21 cellular contexts compared by ENCODE assay signal in the genomic region with DNA sequence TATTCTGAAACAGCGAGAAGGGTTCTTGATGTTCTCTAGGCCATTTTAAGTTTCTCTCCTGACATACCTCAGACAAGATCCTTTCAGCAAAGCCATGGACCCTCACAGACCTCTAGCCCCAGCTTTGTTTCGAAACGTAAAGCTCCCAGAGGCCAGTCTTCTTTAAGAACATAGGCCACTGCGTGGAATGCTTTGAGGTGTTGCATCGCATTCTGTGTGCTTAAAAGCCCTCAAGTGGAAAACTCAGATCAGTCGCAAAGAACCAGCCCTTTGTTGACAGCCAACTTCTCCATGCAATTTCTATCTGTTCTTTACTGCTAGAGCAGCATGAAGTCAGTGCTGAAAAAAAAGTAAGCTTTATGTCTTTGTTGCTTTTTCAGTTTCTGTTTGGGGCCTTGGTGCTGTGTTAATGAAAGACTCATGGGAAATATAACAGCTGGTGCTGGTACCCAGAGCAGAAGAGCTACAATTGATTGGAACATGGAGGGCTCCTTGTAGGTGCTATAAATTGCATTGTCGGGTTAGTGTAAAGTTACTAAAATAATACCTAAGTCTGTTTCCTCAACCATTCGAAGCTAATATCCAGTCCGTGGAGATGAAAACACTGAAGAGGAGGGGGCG.
DNase-seq lines count a peak whose midpoint lies in the region; ATAC-seq and TF ChIP-seq lines count a peak whose summit lies in the region.
"Had no signal": no experiment of that assay in that cellular context is flagged by ENCODE, and none has a peak within 500 bp of the region (broad histone marks: within the 10 kb centered on the region; RNA-seq: fewer than 3 reads in every experiment).

No MANE protein-coding gene starts in this region.

- no peaks in the 10 kb centered on the region for H3K36me3 ChIP-seq in naive thymus-derived CD4-positive, alpha-beta T cell (ENCODE audit: control insufficient read depth in 2 of 3, insufficient read depth in 3 of 3, low read length in 3 of 3)
- no peaks in the 10 kb centered on the region for H3K36me3 ChIP-seq in tibial nerve
- H3K36me3 ChIP-seq: sigmoid colon, thoracic aorta, WERI-Rb-1 had no signal

- peak overlapping the region; percentile 27 for H3K4me3 Mint-ChIP-seq in T-helper 1 cell treated with Interleukin-12 subunit alpha and Interleukin-12 subunit beta and Interleukin-4 antibody, amounts not matched to agents 30 μg/mL and 1 μg/mL, for 36 hours
- H3K4me3 Mint-ChIP-seq in H9 = no peak overlapping the region
- peak overlapping the region in 8 of 10 donors; percentile 28 to 72 (median 50) for H3K4me3 Mint-ChIP-seq in naive thymus-derived CD4-positive, alpha-beta T cell
- H3K4me3 Mint-ChIP-seq: CD14-positive monocyte had no signal

- H3K4me1 ChIP-seq in H9 (ENCODE audit: insufficient read depth, low read length) = peaks cover 5% of the 10 kb centered on the region; the same call in 1 of the 2 replicates
- H3K4me1 ChIP-seq in naive thymus-derived CD4-positive, alpha-beta T cell (ENCODE audit: control insufficient read depth in 2 of 2, insufficient read depth in 2 of 2, low read length in 2 of 2) = no peaks in the 10 kb centered on the region
- H3K4me1 ChIP-seq in tibial nerve = peaks cover 0 to 8% (median 0%) of the 10 kb centered on the region in 4 donors
- H3K4me1 ChIP-seq: sigmoid colon had no signal

- H3K18ac ChIP-seq in H9 (ENCODE audit: insufficient read length, low read depth, low read length) = no peak overlapping the region

- no peak overlapping the region for H2BK20ac ChIP-seq in H9 (ENCODE audit: low read depth, low read length, poor library complexity, severe bottlenecking)

- no peak overlapping the region for H4K8ac ChIP-seq in H9 (replicated peaks; ENCODE audit: insufficient read length, low read depth, low read length)

- TF ChIP-seq POLR2A in tibial nerve (IDR thresholded peaks at IDR 0.05) = no peak

- no peaks in the 10 kb centered on the region for H3K79me1 ChIP-seq in H9 (ENCODE audit: insufficient read depth, low read depth, low read length, poor library complexity, severe bottlenecking)

- H3K56ac ChIP-seq in H9 (ENCODE audit: insufficient read length, low read depth, low read length) = no peak overlapping the region

- H3K14ac ChIP-seq in H9 (ENCODE audit: insufficient read depth, low read length) = no peak overlapping the region

- H4K20me1 ChIP-seq in H9 (ENCODE audit: control insufficient read depth, insufficient read depth, insufficient read length) = no peaks in the 10 kb centered on the region

- H3K27me3 Mint-ChIP-seq in T-helper 1 cell treated with Interleukin-12 subunit alpha and Interleukin-12 subunit beta and Interleukin-4 antibody, amounts not matched to agents 30 μg/mL and 1 μg/mL, for 36 hours (ENCODE audit: low read depth) = no peaks in the 10 kb centered on the region
- peaks cover 3% of the 10 kb centered on the region for H3K27me3 Mint-ChIP-seq in H9 (ENCODE audit: low read depth)
- H3K27me3 Mint-ChIP-seq in naive thymus-derived CD4-positive, alpha-beta T cell = no peaks in the 10 kb centered on the region

- no peak overlapping the region for H4K5ac ChIP-seq in H9 (ENCODE audit: insufficient read length, low read depth, low read length)

- no peak overlapping the region for H3K4me3 ChIP-seq in naive thymus-derived CD4-positive, alpha-beta T cell (ENCODE audit: low read length)
- no peak overlapping the region for H3K4me3 ChIP-seq in tibial nerve
- H3K4me3 ChIP-seq: sigmoid colon, thoracic aorta had no signal

- CTCF ChIA-PET in naive thymus-derived CD4-positive, alpha-beta T cell (lab: Charles Lee) = interaction anchor here (1.0 to 1.7 kb wide), 3 partner anchors 13 to 624 kb away, joined by 3 to 5 read pairs (median 4); partner anchors contain the start of gene MDN1

- H3K9me3 Mint-ChIP-seq in T-helper 1 cell treated with Interleukin-12 subunit alpha and Interleukin-12 subunit beta and Interleukin-4 antibody, amounts not matched to agents 30 μg/mL and 1 μg/mL, for 36 hours = peaks cover 9% of the 10 kb centered on the region
- H3K9me3 Mint-ChIP-seq in H9 = no peaks in the 10 kb centered on the region; a peak in 1 of 5 replicates
- H3K9me3 Mint-ChIP-seq in activated naive CD4-positive, alpha-beta T cell treated with anti-CD3 and anti-CD28 coated beads, Interleukin-2, amount 50 U/mL, for 72 hours = no peaks in the 10 kb centered on the region
- H3K9me3 Mint-ChIP-seq in naive thymus-derived CD4-positive, alpha-beta T cell = peaks cover 0 to 7% (median 0%) of the 10 kb centered on the region in 11 donors
- H3K9me3 Mint-ChIP-seq: brain had no signal

- no peak overlapping the region for H2AK5ac ChIP-seq in H9 (ENCODE audit: insufficient read length, low read length)

- DNase-seq in T-helper 1 cell = no peak
- DNase-seq in H9 = no peak
- DNase-seq in activated naive CD4-positive, alpha-beta T cell treated with anti-CD3 and anti-CD28 coated beads, Interleukin-2, amount 50 U/mL, for 72 hours (ENCODE audit: low spot score in 2 of 2) = no peak
- peak in 1 of 9 donors; percentile 9 for DNase-seq in naive thymus-derived CD4-positive, alpha-beta T cell
- no peak for DNase-seq in tibial nerve (ENCODE audit: low spot score in 2 of 2)
- DNase-seq: 8988T; cortex of kidney; mesenchymal stem cell; NCI-H1417; NCI-H226; nucleus accumbens; sigmoid colon; stimulated activated CD4-positive, alpha-beta T cell treated with anti-CD3 and anti-CD28 coated beads, Interleukin-2, amount 100 ng/mL, for 48 hours; WERI-Rb-1 had no signal

- no peak overlapping the region for H3K4ac ChIP-seq in H9 (ENCODE audit: low read depth, low read length)

- H3K79me2 ChIP-seq in H9 (ENCODE audit: insufficient read depth, low read length) = no peaks in the 10 kb centered on the region

- no peak overlapping the region for H2BK15ac ChIP-seq in H9 (ENCODE audit: low read depth, low read length)

- H3K27ac Mint-ChIP-seq in T-helper 1 cell treated with Interleukin-12 subunit alpha and Interleukin-12 subunit beta and Interleukin-4 antibody, amounts not matched to agents 30 μg/mL and 1 μg/mL, for 36 hours = peak overlapping the region; percentile 38
- H3K27ac Mint-ChIP-seq in H9 = no peak overlapping the region
- H3K27ac Mint-ChIP-seq in activated naive CD4-positive, alpha-beta T cell treated with anti-CD3 and anti-CD28 coated beads, Interleukin-2, amount 50 U/mL, for 72 hours = peak overlapping the region; percentile 65 to 92
- H3K27ac Mint-ChIP-seq in naive thymus-derived CD4-positive, alpha-beta T cell = peak overlapping the region in 5 of 9 donors; percentile 25 to 78 (median 62)
- H3K27ac Mint-ChIP-seq: CD14-positive monocyte had no signal

- peak overlapping the region; percentile 36 for H2AFZ ChIP-seq in H9 (ENCODE audit: low read length)

- peaks cover 8% of the 10 kb centered on the region for H3K36me3 Mint-ChIP-seq in T-helper 1 cell treated with Interleukin-12 subunit alpha and Interleukin-12 subunit beta and Interleukin-4 antibody, amounts not matched to agents 30 μg/mL and 1 μg/mL, for 36 hours (ENCODE audit: low read depth)
- no peaks in the 10 kb centered on the region for H3K36me3 Mint-ChIP-seq in H9 (ENCODE audit: insufficient read depth in 1 of 3, low read depth in 3 of 3)
- peaks cover 4 to 7% of the 10 kb centered on the region in 2 donors for H3K36me3 Mint-ChIP-seq in activated naive CD4-positive, alpha-beta T cell treated with anti-CD3 and anti-CD28 coated beads, Interleukin-2, amount 50 U/mL, for 72 hours
- H3K36me3 Mint-ChIP-seq in naive thymus-derived CD4-positive, alpha-beta T cell = peaks cover 0 to 13% (median 0%) of the 10 kb centered on the region in 5 donors
- H3K36me3 Mint-ChIP-seq: brain, CD14-positive monocyte had no signal

- intact Hi-C loops in naive thymus-derived CD4-positive, alpha-beta T cell (cut with micrococcal nuclease) = loop anchor here (1.0 to 2.0 kb wide), 3 partner anchors 12 to 29 kb away; no protein-coding TSS in a partner anchor

- TF ChIP-seq CTCF in H9 (conservative IDR thresholded peaks at IDR 0.05) (no peak), tibial nerve (IDR thresholded peaks at IDR 0.05) (no peak)

- no peak for TF ChIP-seq EP300 in tibial nerve (IDR thresholded peaks at IDR 0.05)

- no peak overlapping the region for H3K9ac ChIP-seq in H9 (ENCODE audit: extremely low read depth, insufficient read length, low read length)

- no peak overlapping the region for H3T11ph ChIP-seq in H9 (ENCODE audit: low read length)

- WGBS in H9 (ENCODE audit: extremely low coverage, insufficient read length, low lambda C conversion rate) = no CpG with 5 or more reads among the region's 10 CpGs
- whole genome bisulfite sequencing in tibial nerve, 2 donors = 58 to 60% methylated on average over 10 of the region's 10 CpGs

- H3K27ac ChIP-seq in H9 (ENCODE audit: insufficient read length, low read depth, low read length) (no peak overlapping the region), tibial nerve (no peak overlapping the region)
- H3K27ac ChIP-seq in naive thymus-derived CD4-positive, alpha-beta T cell (ENCODE audit: low read depth, low read length) = no peak overlapping the region
- H3K27ac ChIP-seq: sigmoid colon, thoracic aorta, WERI-Rb-1 had no signal

- no peak overlapping the region for H3K23ac ChIP-seq in H9 (ENCODE audit: insufficient read length, low read depth, low read length)

- peaks cover 32% of the 10 kb centered on the region for H3K4me1 Mint-ChIP-seq in T-helper 1 cell treated with Interleukin-12 subunit alpha and Interleukin-12 subunit beta and Interleukin-4 antibody, amounts not matched to agents 30 μg/mL and 1 μg/mL, for 36 hours (ENCODE audit: low read depth)
- peaks cover 46 to 49% of the 10 kb centered on the region in 2 experiments for H3K4me1 Mint-ChIP-seq in H9
- H3K4me1 Mint-ChIP-seq in naive thymus-derived CD4-positive, alpha-beta T cell = peaks cover 8 to 49% (median 19%) of the 10 kb centered on the region in 7 donors
- H3K4me1 Mint-ChIP-seq: CD14-positive monocyte had no signal

- H2BK5ac ChIP-seq in H9 (ENCODE audit: insufficient read length, low read length) = no peak overlapping the region

- H2BK12ac ChIP-seq in H9 (ENCODE audit: insufficient read length, low read depth, low read length) = no peak overlapping the region

- H2BK120ac ChIP-seq in H9 (ENCODE audit: low read depth, low read length, poor library complexity, severe bottlenecking) = no peak overlapping the region

- no peak overlapping the region for H4K91ac ChIP-seq in H9 (ENCODE audit: insufficient read length, low read depth, low read length)

- ATAC-seq in activated naive CD4-positive, alpha-beta T cell treated with anti-CD3 and anti-CD28 coated beads, Interleukin-2, amount 50 U/mL, for 72 hours = peak in 1 of 2 donors; percentile 25
- ATAC-seq in naive thymus-derived CD4-positive, alpha-beta T cell = no peak
- ATAC-seq in GM19328 (IDR thresholded peaks at IDR 0.05; ENCODE audit: unreplicated experiment) = no peak
- ATAC-seq in HG03159 (IDR thresholded peaks at IDR 0.05; ENCODE audit: unreplicated experiment) = no peak
- ATAC-seq: HCT116 had no signal

- H3K23me2 ChIP-seq in H9 (ENCODE audit: insufficient read length, low read depth, low read length, poor library complexity, severe bottlenecking) = no peaks in the 10 kb centered on the region

- POLR2A ChIA-PET in naive thymus-derived CD4-positive, alpha-beta T cell (lab: Charles Lee) = interaction anchor here (1.1 kb wide), 1 partner anchor 13 kb away, joined by 3 read pairs; no protein-coding TSS in a partner anchor

- H3K27me3 ChIP-seq in H9 (ENCODE audit: insufficient read depth, low read length) (no peaks in the 10 kb centered on the region), tibial nerve (no peaks in the 10 kb centered on the region)
- H3K27me3 ChIP-seq in naive thymus-derived CD4-positive, alpha-beta T cell (ENCODE audit: control insufficient read depth in 2 of 2, insufficient read depth in 2 of 2, low read length in 2 of 2) = no peaks in the 10 kb centered on the region
- H3K27me3 ChIP-seq: sigmoid colon had no signal

- no peaks in the 10 kb centered on the region for H3K9me3 ChIP-seq in H9 (ENCODE audit: control insufficient read depth, low read depth, low read length)
- no peaks in the 10 kb centered on the region for H3K9me3 ChIP-seq in naive thymus-derived CD4-positive, alpha-beta T cell (ENCODE audit: control insufficient read depth in 2 of 3, low read length in 3 of 3)
- H3K9me3 ChIP-seq in tibial nerve = no peaks in the 10 kb centered on the region
- H3K9me3 ChIP-seq: sigmoid colon, thoracic aorta had no signal

- no peak overlapping the region for H3K4me2 ChIP-seq in H9 (ENCODE audit: insufficient read depth, insufficient read length, low read length)

Comparison
In these comparisons a context has a peak if more than half of its experiments do, and no peak if none do; other contexts are left out.
1. H3K27ac Mint-ChIP-seq: peak in T-helper 1 cell treated with Interleukin-12 subunit alpha and Interleukin-12 subunit beta and Interleukin-4 antibody, amounts not matched to agents 30 μg/mL and 1 μg/mL, for 36 hours (single experiment), activated naive CD4-positive, alpha-beta T cell treated with anti-CD3 and anti-CD28 coated beads, Interleukin-2, amount 50 U/mL, for 72 hours (2 of 2) and naive thymus-derived CD4-positive, alpha-beta T cell (5 of 9); none in H9 (0 of 3).
2. H3K4me3 Mint-ChIP-seq: peak in T-helper 1 cell treated with Interleukin-12 subunit alpha and Interleukin-12 subunit beta and Interleukin-4 antibody, amounts not matched to agents 30 μg/mL and 1 μg/mL, for 36 hours (single experiment) and naive thymus-derived CD4-positive, alpha-beta T cell (8 of 10); none in H9 (0 of 2).